9 cellular contexts compared by ENCODE assay signal in the genomic region with DNA sequence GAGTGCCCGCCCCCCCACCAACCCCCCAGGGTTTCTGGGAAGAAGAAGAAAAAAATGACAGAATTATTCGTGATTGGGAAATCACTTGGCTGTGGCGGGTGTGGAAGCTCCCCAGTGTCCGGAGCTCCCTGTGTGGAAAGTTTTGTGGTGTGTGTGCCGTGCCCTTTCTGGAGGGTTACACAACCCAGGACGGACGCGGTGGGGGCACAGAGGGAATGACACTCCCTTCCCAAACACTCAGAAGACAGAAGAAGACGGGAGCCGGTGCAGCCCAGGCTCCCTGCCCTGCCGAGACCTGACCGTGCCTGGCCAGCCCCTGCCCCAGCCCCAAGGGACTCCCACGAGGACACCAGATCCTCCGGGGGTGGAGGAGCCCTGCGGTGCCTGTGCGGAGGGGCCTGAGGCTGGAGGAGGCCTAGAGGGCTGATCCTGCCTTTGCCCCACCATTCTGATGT. TPM values are rescaled to one million over a fixed set of nuclear protein-coding genes. Genes with fewer than 3 reads are reported as not detected.
A peak's percentile ranks its signal among the peaks of the same experiment; 100 is the strongest.
DNase-seq lines count a peak whose midpoint lies in the region; ATAC-seq and TF ChIP-seq lines count a peak whose summit lies in the region.
"Had no signal": no experiment of that assay in that cellular context is flagged by ENCODE, and none has a peak within 500 bp of the region (broad histone marks: within the 10 kb centered on the region; RNA-seq: fewer than 3 reads in every experiment).

No MANE protein-coding gene starts in this region.

- H3K4me3 ChIP-seq in BJ (ENCODE audit: low read depth, low read length) (no peak overlapping the region; the same call in 1 of the 2 replicates), foreskin fibroblast (ENCODE audit: low read depth in 1 of 2, low read length in 2 of 2) (no peak overlapping the region), WERI-Rb-1 (ENCODE audit: low read depth, low read length) (no peak overlapping the region)

- no peak overlapping the region for H3K27ac ChIP-seq in WERI-Rb-1

- H3K27me3 ChIP-seq in BJ (ENCODE audit: control insufficient read depth, insufficient read depth, low read length) (peaks cover 5% of the 10 kb centered on the region), WERI-Rb-1 (ENCODE audit: insufficient read depth, low read depth, severe bottlenecking) (no peaks in the 10 kb centered on the region)

- intact Hi-C loops in posterior vena cava (cut with DNase I), result no loop called here

- no peak for TF ChIP-seq CTCF in BJ (IDR thresholded peaks at IDR 0.05; ENCODE audit: insufficient read depth, low read depth, low read length)
- TF ChIP-seq CTCF in foreskin fibroblast (IDR thresholded peaks at IDR 0.05; ENCODE audit: low read depth, low read length), result no peak
- no peak for TF ChIP-seq CTCF in WERI-Rb-1 (IDR thresholded peaks at IDR 0.05; ENCODE audit: low read depth, low read length)

- POLR2A ChIA-PET in BJ (lab: Charles Lee), result no interaction called here

- DNase-seq in BJ (ENCODE audit: low read depth) (peak; percentile 41), SK-N-DZ (ENCODE audit: low spot score) (peak; percentile 40), foreskin fibroblast (peak; percentile 77 to 78), posterior vena cava (ENCODE audit: low spot score) (peak; percentile 96), WERI-Rb-1 (no peak), occipital lobe (lab: John Stamatoyannopoulos, UW) (no peak), NCI-H128 (lab: John Stamatoyannopoulos, UW; ENCODE audit: unreplicated experiment) (no peak)
- DNase-seq: endodermal cell had no signal

- no peaks in the 10 kb centered on the region for H3K36me3 ChIP-seq in BJ (ENCODE audit: control insufficient read depth, insufficient read depth, low read length)
- no peaks in the 10 kb centered on the region for H3K36me3 ChIP-seq in WERI-Rb-1

- CTCF ChIA-PET in BJ (lab: Yijun Ruan, JAX), result interaction anchor here (1.2 to 1.4 kb wide), 2 partner anchors 91 to 95 kb away, joined by 3 to 6 read pairs; no protein-coding TSS in a partner anchor

- no peak for ATAC-seq in HG03135 (IDR thresholded peaks at IDR 0.05; ENCODE audit: unreplicated experiment)

- peaks cover 16% of the 10 kb centered on the region for H3K9me3 ChIP-seq in WERI-Rb-1 (ENCODE audit: severe bottlenecking)

RNA-seq across cellular contexts. Expression of gene ADARB1, which starts 33.0 kb away (rescaled TPM):
- polyA plus RNA-seq in BJ (2011; rRNA removed), result 8.9 and 10.9 TPM in 2 replicates
- 13.5 and 15.4 TPM in 2 replicates for polyA minus RNA-seq in BJ (2011; rRNA and poly(A)+ RNA removed)
- polyA plus RNA-seq in SK-N-DZ (2014; cell fraction: cytosol; rRNA removed), result 2.5 and 3.1 TPM in 2 replicates
- polyA plus RNA-seq in SK-N-DZ (2014; cell fraction: nucleus; rRNA removed), result 7.2 and 12.7 TPM in 2 replicates
- total RNA-seq in posterior vena cava (10 to 100 TPM; 72.4 to 85.6 TPM), occipital lobe (17.0 TPM)

Comparison
In these comparisons a context has a peak if more than half of its experiments do, and no peak if none do; other contexts are left out.
1. DNase-seq: peak in BJ (single experiment), SK-N-DZ (single experiment), foreskin fibroblast (2 of 2) and posterior vena cava (single experiment); none in WERI-Rb-1 (single experiment), occipital lobe (single experiment) and NCI-H128 (single experiment).